In the genomic region with DNA sequence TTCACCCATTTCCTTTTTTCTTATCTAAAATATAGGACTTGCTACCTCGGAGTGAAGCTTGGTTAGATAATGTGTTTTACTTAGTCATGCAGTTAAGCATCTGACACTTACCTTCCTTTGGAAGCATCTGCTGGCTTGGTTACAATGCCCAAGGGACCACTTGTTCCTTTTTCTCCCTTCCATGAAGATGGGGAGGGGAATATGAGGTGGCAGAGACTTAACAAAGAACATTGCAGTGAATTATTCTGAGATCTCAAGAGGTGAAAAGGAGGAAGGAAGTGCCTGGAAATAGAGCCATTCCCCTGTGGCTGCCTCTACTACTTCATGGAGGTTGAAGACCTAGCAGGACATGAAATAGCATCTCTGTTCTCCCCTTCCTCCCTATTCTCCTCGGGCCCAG, we compare ENCODE assay signal across 1 cellular context.
TF ChIP-seq lines count a peak whose summit lies in the region.

No MANE protein-coding gene starts in this region.

TF ChIP-seq in GM23338, 12 proteins besides CTCF, POLR2A, EP300 and RAD21 (continued from another document):
- no peak for TF ChIP-seq ZNF462 (CRISPR knock-in tag; IDR thresholded peaks at IDR 0.05)
